12 cellular contexts compared by ENCODE assay signal in genomic region chr15:98903377-98904018, GRCh38.
DNase-seq lines count a peak whose midpoint lies in the region; ATAC-seq, FAIRE-seq and TF ChIP-seq lines count a peak whose summit lies in the region.
"Had no signal": no experiment of that assay in that cellular context is flagged by ENCODE, and none has a peak within 500 bp of the region (broad histone marks: within the 10 kb centered on the region; RNA-seq: fewer than 3 reads in every experiment).

No MANE protein-coding gene starts in this region.

- H2AFZ ChIP-seq in GM12878 (ENCODE audit: control insufficient read depth, low read depth, low read length), result no peak overlapping the region; the same call in 1 of the 2 replicates

- no TSS peak for BruUV-seq in GM12878 (replicated peaks; lab: Mats Ljungman, UMichigan)

- H3K79me2 ChIP-seq in GM12878 (ENCODE audit: control insufficient read depth, insufficient read depth, low read length), result no peaks in the 10 kb centered on the region

- ATAC-seq in HG03432 (IDR thresholded peaks at IDR 0.05; ENCODE audit: unreplicated experiment) (peak; percentile 39), GM12878 (peak; percentile 51)

- H3K9me3 ChIP-seq in AG04450 (ENCODE audit: control insufficient read depth, insufficient read depth, low read length) (no peaks in the 10 kb centered on the region; the same call in 1 of the 2 replicates), GM12878 (replicated peaks; ENCODE audit: control insufficient read depth, insufficient read depth, low read length) (peaks cover 1% of the 10 kb centered on the region; the same call in 2 of the 3 replicates)
- H3K9me3 ChIP-seq: colonic mucosa had no signal

- H3K36me3 ChIP-seq in GM12878 (ENCODE audit: control insufficient read depth in 2 of 2, insufficient read depth in 2 of 2, low read length in 1 of 2), result no peaks in the 10 kb centered on the region
- H3K36me3 ChIP-seq: colonic mucosa had no signal

- TF ChIP-seq EP300 in GM12878 (IDR thresholded peaks at IDR 0.05; ENCODE audit: borderline replicate concordance in 1 of 2, control insufficient read depth in 1 of 2, low read depth in 2 of 2, low read length in 2 of 2), result no peak

- H3K4me1 ChIP-seq in GM12878 (ENCODE audit: control insufficient read depth, insufficient read depth, low read length), result no peaks in the 10 kb centered on the region; the same call in 1 of the 2 replicates
- H3K4me1 ChIP-seq: colonic mucosa had no signal

- H3K4me2 ChIP-seq in GM12878 (ENCODE audit: control insufficient read depth, insufficient read depth), result no peak overlapping the region

- intact Hi-C loops in GM12878 (cut with micrococcal nuclease; ENCODE audit: unreplicated experiment), result loop anchor here (1.0 to 5.0 kb wide), 2 partner anchors 154 to 173 kb away; no protein-coding TSS in a partner anchor

- H3K27me3 ChIP-seq in AG04450 (ENCODE audit: control insufficient read depth, insufficient read depth, low read length), result no peaks in the 10 kb centered on the region
- H3K27me3 ChIP-seq in GM12878 (replicated peaks in 1 of 2; ENCODE audit: control insufficient read depth in 2 of 2, insufficient read depth in 2 of 2, low read length in 1 of 2), result no peaks in the 10 kb centered on the region
- H3K27me3 ChIP-seq: colonic mucosa had no signal

- in situ Hi-C loops in GM12878 (cut with MboI), result no loop called here

- 34% methylated on average over 9 of the region's 9 CpGs for WGBS in GM12878 (ENCODE audit: insufficient coverage, insufficient replicate concordance, low lambda C conversion rate, missing lambda C conversion rate)

- H3K4me3 ChIP-seq in AG04450 (ENCODE audit: low read depth, low read length) (no peak overlapping the region), GM12878 (no peak overlapping the region)
- H3K4me3 ChIP-seq: colonic mucosa had no signal

- no peak for TF ChIP-seq RAD21 in GM12878 (IDR thresholded peaks at IDR 0.05; ENCODE audit: insufficient read depth, low read depth, low read length)

- CTCF ChIA-PET in AG04450 (lab: Charles Lee), result interaction anchor here (0.6 to 3.1 kb wide), 11 partner anchors 9 to 384 kb away, joined by 3 to 16 read pairs (median 4); no protein-coding TSS in a partner anchor
- CTCF ChIA-PET in GM12878 (lab: Yijun Ruan, JAX), result interaction anchor here (0.7 to 2.6 kb wide), 7 partner anchors 10 to 180 kb away, joined by 3 to 11 read pairs (median 4); no protein-coding TSS in a partner anchor

- DNase-seq in AG04450 (ENCODE audit: low read depth, low spot score), result no peak
- no peak for DNase-seq in GM12878 (ENCODE audit: low read depth, low spot score)
- DNase-seq in kidney glomerular epithelial cell (lab: John Stamatoyannopoulos, UW), result peak; percentile 67
- no peak for DNase-seq in effector CD8-positive, alpha-beta T cell (lab: John Stamatoyannopoulos, UW)
- no peak for DNase-seq in foreskin melanocyte
- DNase-seq in SIG-M5 treated with dmso at 0.1 percent for 504 hours (lab: John Stamatoyannopoulos, UW; ENCODE audit: unreplicated experiment), result no peak
- no peak for DNase-seq in substantia nigra (lab: John Stamatoyannopoulos, UW)
- DNase-seq: activated CD8-positive, alpha-beta memory T cell treated with anti-CD3 and anti-CD28 coated beads for 24 hours; colonic mucosa; COR-L47; NCI-H1417 had no signal

- peak; percentile 18 for FAIRE-seq in GM12878 (lab: Jason Lieb, UNC)

- H3K27ac ChIP-seq in AG04450 (ENCODE audit: low read depth, low read length) (peak overlapping the region; percentile 66), GM12878 (ENCODE audit: control insufficient read depth, insufficient read depth) (no peak overlapping the region), substantia nigra (ENCODE audit: low read depth, low read length, poor library complexity, severe bottlenecking) (no peak overlapping the region)
- H3K27ac ChIP-seq: colonic mucosa had no signal

- TF ChIP-seq POLR2A in GM12878 (IDR thresholded peaks at IDR 0.05; ENCODE audit: low read depth, low read length), result no peak

- H4K20me1 ChIP-seq in GM12878 (ENCODE audit: control insufficient read depth, insufficient read depth), result no peaks in the 10 kb centered on the region

- H3K9ac ChIP-seq in GM12878 (ENCODE audit: control insufficient read depth, insufficient read depth, low read length), result no peak overlapping the region

- TF ChIP-seq CTCF in AG04450 (IDR thresholded peaks at IDR 0.05; ENCODE audit: low read depth, low read length), result no peak
- TF ChIP-seq CTCF in GM12878 (IDR thresholded peaks at IDR 0.05 in 2 of 3, conservative IDR thresholded peaks at IDR 0.05 in 1 of 3; ENCODE audit: control insufficient read depth in 2 of 3, extremely low read depth in 1 of 3, insufficient read depth in 1 of 3, low read depth in 3 of 3, low read length in 3 of 3), result no peak

- SMC1A ChIA-PET in GM12878 (lab: Charles Lee; ENCODE audit: uncharacterized antibody, unreplicated experiment), result interaction anchor here (0.7 to 3.6 kb wide), 7 partner anchors 19 to 173 kb away, joined by 3 to 12 read pairs (median 4); no protein-coding TSS in a partner anchor

- POLR2A ChIA-PET in AG04450 (lab: Yijun Ruan, JAX) (interaction anchor here (0.7 kb wide), 1 partner anchor 14 kb away, joined by 6 read pairs; no protein-coding TSS in a partner anchor), GM12878 (lab: Charles Lee) (no interaction called here)

- RAD21 ChIA-PET in GM12878 (lab: Charles Lee; ENCODE audit: unreplicated experiment), result interaction anchor here (1.0 to 1.3 kb wide), 2 partner anchors 49 to 158 kb away, joined by 3 read pairs; no protein-coding TSS in a partner anchor

TF ChIP-seq in GM12878, 131 proteins besides CTCF, POLR2A, EP300 and RAD21 (continues in another document):
- no peak for TF ChIP-seq MTA3 (IDR thresholded peaks at IDR 0.05; ENCODE audit: borderline replicate concordance, low read length)
- no peak for TF ChIP-seq SMAD1 (IDR thresholded peaks at IDR 0.05; ENCODE audit: low read depth, partially characterized antibody)
- TF ChIP-seq POU2F2 (IDR thresholded peaks at IDR 0.05; ENCODE audit: borderline replicate concordance, low read depth, low read length), result no peak
- TF ChIP-seq BCL11A (IDR thresholded peaks at IDR 0.05; ENCODE audit: low read depth, low read length), result 0 out of 2 replicates have a peak, but pooled peaks have one; percentile 26
- no peak for TF ChIP-seq CUX1 (IDR thresholded peaks at IDR 0.05; ENCODE audit: insufficient replicate concordance, low read depth, low read length)
- TF ChIP-seq, protein P1, sequence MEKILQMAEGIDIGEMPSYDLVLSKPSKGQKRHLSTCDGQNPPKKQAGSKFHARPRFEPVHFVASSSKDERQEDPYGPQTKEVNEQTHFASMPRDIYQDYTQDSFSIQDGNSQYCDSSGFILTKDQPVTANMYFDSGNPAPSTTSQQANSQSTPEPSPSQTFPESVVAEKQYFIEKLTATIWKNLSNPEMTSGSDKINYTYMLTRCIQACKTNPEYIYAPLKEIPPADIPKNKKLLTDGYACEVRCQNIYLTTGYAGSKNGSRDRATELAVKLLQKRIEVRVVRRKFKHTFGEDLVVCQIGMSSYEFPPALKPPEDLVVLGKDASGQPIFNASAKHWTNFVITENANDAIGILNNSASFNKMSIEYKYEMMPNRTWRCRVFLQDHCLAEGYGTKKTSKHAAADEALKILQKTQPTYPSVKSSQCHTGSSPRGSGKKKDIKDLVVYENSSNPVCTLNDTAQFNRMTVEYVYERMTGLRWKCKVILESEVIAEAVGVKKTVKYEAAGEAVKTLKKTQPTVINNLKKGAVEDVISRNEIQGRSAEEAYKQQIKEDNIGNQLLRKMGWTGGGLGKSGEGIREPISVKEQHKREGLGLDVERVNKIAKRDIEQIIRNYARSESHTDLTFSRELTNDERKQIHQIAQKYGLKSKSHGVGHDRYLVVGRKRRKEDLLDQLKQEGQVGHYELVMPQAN (conservative IDR thresholded peaks at IDR 0.05), result no peak
- TF ChIP-seq, protein P2, sequence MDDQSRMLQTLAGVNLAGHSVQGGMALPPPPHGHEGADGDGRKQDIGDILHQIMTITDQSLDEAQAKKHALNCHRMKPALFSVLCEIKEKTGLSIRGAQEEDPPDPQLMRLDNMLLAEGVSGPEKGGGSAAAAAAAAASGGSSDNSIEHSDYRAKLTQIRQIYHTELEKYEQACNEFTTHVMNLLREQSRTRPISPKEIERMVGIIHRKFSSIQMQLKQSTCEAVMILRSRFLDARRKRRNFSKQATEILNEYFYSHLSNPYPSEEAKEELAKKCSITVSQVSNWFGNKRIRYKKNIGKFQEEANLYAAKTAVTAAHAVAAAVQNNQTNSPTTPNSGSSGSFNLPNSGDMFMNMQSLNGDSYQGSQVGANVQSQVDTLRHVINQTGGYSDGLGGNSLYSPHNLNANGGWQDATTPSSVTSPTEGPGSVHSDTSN (IDR thresholded peaks at IDR 0.05; ENCODE audit: insufficient replicate concordance, low read depth, low read length), result no peak
